Comparison of ENCODE assay signal across 10 cellular contexts in genomic region chr11:4071828-4072421, GRCh38. TPM values are rescaled to one million over a fixed set of nuclear protein-coding genes. Genes with fewer than 3 reads are reported as not detected.
DNase-seq lines count a peak whose midpoint lies in the region; ATAC-seq, FAIRE-seq and TF ChIP-seq lines count a peak whose summit lies in the region.
"Had no signal": no experiment of that assay in that cellular context is flagged by ENCODE, and none has a peak within 500 bp of the region (broad histone marks: within the 10 kb centered on the region; RNA-seq: fewer than 3 reads in every experiment).

No MANE protein-coding gene starts in this region.

- H3K9ac ChIP-seq in Loucy (ENCODE audit: low read depth, low read length, poor library complexity, severe bottlenecking) (peak overlapping the region; percentile 6), GM12878 (ENCODE audit: control insufficient read depth, insufficient read depth, low read length) (no peak overlapping the region), neural progenitor cell (no peak overlapping the region)
- H3K9ac ChIP-seq: KMS-11 had no signal

- no peak for TF ChIP-seq POLR2A in GM12878 (IDR thresholded peaks at IDR 0.05; ENCODE audit: low read depth, low read length)

- RAD21 ChIA-PET in GM12878 (lab: Charles Lee; ENCODE audit: unreplicated experiment): interaction anchor here (0.8 to 20.6 kb wide), 28 partner anchors 11 to 263 kb away, joined by 3 to 605 read pairs (median 6); partner anchors contain the start of genes PGAP2, RHOG and STIM1

- H3K27ac Mint-ChIP-seq in CD4-positive, alpha-beta T cell: peak overlapping the region; percentile 69
- H3K27ac Mint-ChIP-seq in neural progenitor cell: no peak overlapping the region
- H3K27ac Mint-ChIP-seq in activated CD4-positive, alpha-beta memory T cell treated with anti-CD3 and anti-CD28 coated beads, Interleukin-2, amount 10 ng/mL, durations not matched to agents 7 days and 5 days: no peak overlapping the region

- TF ChIP-seq EP300 in GM12878 (IDR thresholded peaks at IDR 0.05; ENCODE audit: borderline replicate concordance in 1 of 2, control insufficient read depth in 1 of 2, low read depth in 2 of 2, low read length in 2 of 2): no peak

- in situ Hi-C loops in GM12878 (cut with MboI): no loop called here

- DNase-seq in CD4-positive, alpha-beta T cell: no peak
- DNase-seq in GM12878 (ENCODE audit: low read depth, low spot score): no peak
- peak; percentile 58 for DNase-seq in neural progenitor cell (ENCODE audit: low spot score)
- no peak for DNase-seq in NCI-H2196 (lab: John Stamatoyannopoulos, UW; ENCODE audit: unreplicated experiment)
- no peak for DNase-seq in NCI-H2196 treated with DMSO at 0.1 percent for 48 hours (lab: John Stamatoyannopoulos, UW; ENCODE audit: unreplicated experiment)
- no peak for DNase-seq in activated CD4-positive, alpha-beta memory T cell treated with anti-CD3 and anti-CD28 coated beads, Interleukin-2, amount 10 ng/mL, durations not matched to agents 7 days and 5 days

- H3K79me2 ChIP-seq in Loucy (ENCODE audit: insufficient read depth, low read length): no peaks in the 10 kb centered on the region; the same call in 1 of the 2 replicates
- H3K79me2 ChIP-seq in GM12878 (ENCODE audit: control insufficient read depth, insufficient read depth, low read length): no peaks in the 10 kb centered on the region
- no peaks in the 10 kb centered on the region for H3K79me2 ChIP-seq in neural progenitor cell (ENCODE audit: low read depth)

- no peak overlapping the region for H3K27ac ChIP-seq in CD4-positive, alpha-beta T cell (ENCODE audit: low read depth, low read length)
- H3K27ac ChIP-seq in GM12878 (ENCODE audit: control insufficient read depth, insufficient read depth) (no peak overlapping the region), neural progenitor cell (peak overlapping the region; percentile 81)
- H3K27ac ChIP-seq: KMS-11 had no signal

- intact Hi-C loops in CD4-positive, alpha-beta T cell (cut with DNase I, micrococcal nuclease): loop anchor here (1.0 to 10.0 kb wide), 4 partner anchors 130 to 337 kb away; no protein-coding TSS in a partner anchor
- intact Hi-C loops in GM12878 (cut with micrococcal nuclease; ENCODE audit: unreplicated experiment): loop anchor here (1.0 kb wide), 2 partner anchors 223 to 248 kb away; no protein-coding TSS in a partner anchor

- no TSS peak for BruUV-seq in GM12878 (replicated peaks; lab: Mats Ljungman, UMichigan)

- H4K20me1 ChIP-seq in Loucy (ENCODE audit: insufficient read depth, low read length, poor library complexity, severe bottlenecking) (no peaks in the 10 kb centered on the region), GM12878 (ENCODE audit: control insufficient read depth, insufficient read depth) (no peaks in the 10 kb centered on the region), neural progenitor cell (ENCODE audit: low read depth) (no peaks in the 10 kb centered on the region)

- no peaks in the 10 kb centered on the region for H3K27me3 Mint-ChIP-seq in CD4-positive, alpha-beta T cell
- H3K27me3 Mint-ChIP-seq in neural progenitor cell (ENCODE audit: insufficient read depth, low read depth): no peaks in the 10 kb centered on the region
- H3K27me3 Mint-ChIP-seq in activated CD4-positive, alpha-beta memory T cell treated with anti-CD3 and anti-CD28 coated beads, Interleukin-2, amount 10 ng/mL, durations not matched to agents 7 days and 5 days: no peaks in the 10 kb centered on the region

- H3K4me2 ChIP-seq in Loucy (ENCODE audit: low read depth, low read length, poor library complexity, severe bottlenecking) (no peak overlapping the region), GM12878 (ENCODE audit: control insufficient read depth, insufficient read depth) (no peak overlapping the region), neural progenitor cell (peak overlapping the region; percentile 0)
- H3K4me2 ChIP-seq: KMS-11 had no signal

- H3K4me3 Mint-ChIP-seq in CD4-positive, alpha-beta T cell: no peak overlapping the region
- no peak overlapping the region for H3K4me3 Mint-ChIP-seq in neural progenitor cell
- no peak overlapping the region for H3K4me3 Mint-ChIP-seq in activated CD4-positive, alpha-beta memory T cell treated with anti-CD3 and anti-CD28 coated beads, Interleukin-2, amount 10 ng/mL, durations not matched to agents 7 days and 5 days

- POLR2A ChIA-PET in CD4-positive, alpha-beta T cell (lab: Charles Lee): interaction anchor here (0.9 to 5.3 kb wide), 12 partner anchors 17 to 290 kb away, joined by 3 to 76 read pairs (median 8); partner anchors contain the start of genes NUP98, RHOG and STIM1
- POLR2A ChIA-PET in GM12878 (lab: Charles Lee): interaction anchor here (0.5 to 3.7 kb wide), 10 partner anchors 11 to 263 kb away, joined by 3 to 39 read pairs (median 5); partner anchors contain the start of genes PGAP2 and STIM1
- POLR2A ChIA-PET in activated CD4-positive, alpha-beta memory T cell treated with anti-CD3 and anti-CD28 coated beads, Interleukin-2, amount 10 ng/mL, durations not matched to agents 7 days and 5 days (lab: Charles Lee): interaction anchor here (0.6 to 9.3 kb wide), 9 partner anchors 10 to 264 kb away, joined by 3 to 108 read pairs (median 8); partner anchors contain the start of genes PGAP2, RHOG and STIM1

- H3F3A ChIP-seq in Loucy (ENCODE audit: low read depth): no peaks in the 10 kb centered on the region
- peaks cover 21% of the 10 kb centered on the region for H3F3A ChIP-seq in neural progenitor cell (ENCODE audit: low read depth)

- H3K4me3 ChIP-seq in Loucy (ENCODE audit: low read length, poor library complexity, severe bottlenecking) (no peak overlapping the region), GM12878 (no peak overlapping the region), neural progenitor cell (no peak overlapping the region)
- H3K4me3 ChIP-seq: lung had no signal

- peaks cover 87% of the 10 kb centered on the region for H3K4me1 Mint-ChIP-seq in CD4-positive, alpha-beta T cell (ENCODE audit: low read depth)
- peaks cover 3% of the 10 kb centered on the region for H3K4me1 Mint-ChIP-seq in neural progenitor cell
- peaks cover 34% of the 10 kb centered on the region for H3K4me1 Mint-ChIP-seq in activated CD4-positive, alpha-beta memory T cell treated with anti-CD3 and anti-CD28 coated beads, Interleukin-2, amount 10 ng/mL, durations not matched to agents 7 days and 5 days

- no peaks in the 10 kb centered on the region for H3K9me2 ChIP-seq in Loucy (replicated peaks; ENCODE audit: low read depth, low read length)

- peaks cover 57% of the 10 kb centered on the region for H3K36me3 Mint-ChIP-seq in CD4-positive, alpha-beta T cell (ENCODE audit: low read depth)
- no peaks in the 10 kb centered on the region for H3K36me3 Mint-ChIP-seq in neural progenitor cell
- peaks cover 34% of the 10 kb centered on the region for H3K36me3 Mint-ChIP-seq in activated CD4-positive, alpha-beta memory T cell treated with anti-CD3 and anti-CD28 coated beads, Interleukin-2, amount 10 ng/mL, durations not matched to agents 7 days and 5 days (ENCODE audit: low read depth)

- no peaks in the 10 kb centered on the region for H3K9me3 ChIP-seq in CD4-positive, alpha-beta T cell (ENCODE audit: control insufficient read depth, low read length)
- H3K9me3 ChIP-seq in Loucy (ENCODE audit: insufficient read depth, low read depth, low read length) (no peaks in the 10 kb centered on the region), GM12878 (replicated peaks; ENCODE audit: control insufficient read depth, insufficient read depth, low read length) (no peaks in the 10 kb centered on the region), neural progenitor cell (ENCODE audit: low read depth) (no peaks in the 10 kb centered on the region)

- TF ChIP-seq CTCF in CD4-positive, alpha-beta T cell (IDR thresholded peaks at IDR 0.05): no peak
- TF ChIP-seq CTCF in Loucy (conservative IDR thresholded peaks at IDR 0.05; ENCODE audit: low read length): no peak
- no peak for TF ChIP-seq CTCF in GM12878 (IDR thresholded peaks at IDR 0.05 in 2 of 3, conservative IDR thresholded peaks at IDR 0.05 in 1 of 3; ENCODE audit: control insufficient read depth in 2 of 3, extremely low read depth in 1 of 3, insufficient read depth in 1 of 3, low read depth in 3 of 3, low read length in 3 of 3)
- no peak for TF ChIP-seq CTCF in neural progenitor cell (IDR thresholded peaks at IDR 0.05)

- SMC1A ChIA-PET in GM12878 (lab: Charles Lee; ENCODE audit: uncharacterized antibody, unreplicated experiment): interaction anchor here (0.9 to 21.1 kb wide), 38 partner anchors 8 to 291 kb away, joined by 3 to 805 read pairs (median 8); partner anchors contain the start of genes PGAP2, RHOG and STIM1

- no peak for TF ChIP-seq RAD21 in GM12878 (IDR thresholded peaks at IDR 0.05; ENCODE audit: insufficient read depth, low read depth, low read length)

- H3K36me3 ChIP-seq in Loucy (ENCODE audit: insufficient read depth, low read length): peaks cover 37% of the 10 kb centered on the region; the same call in 1 of the 2 replicates
- H3K36me3 ChIP-seq in GM12878 (ENCODE audit: control insufficient read depth in 2 of 2, insufficient read depth in 2 of 2, low read length in 1 of 2): peaks cover 4 to 5% of the 10 kb centered on the region in 2 experiments; a peak in 1 of 4 replicates
- no peaks in the 10 kb centered on the region for H3K36me3 ChIP-seq in neural progenitor cell

- ATAC-seq in CD4-positive, alpha-beta T cell (ENCODE audit: poor library complexity): no peak
- ATAC-seq in GM12878 (peak; percentile 58), GM18498 (IDR thresholded peaks at IDR 0.05; ENCODE audit: unreplicated experiment) (no peak)

- H3K27me3 ChIP-seq in CD4-positive, alpha-beta T cell (ENCODE audit: control insufficient read depth, insufficient read depth, low read length): no peaks in the 10 kb centered on the region
- H3K27me3 ChIP-seq in Loucy (ENCODE audit: insufficient read depth, low read length, poor library complexity, severe bottlenecking): no peaks in the 10 kb centered on the region
- H3K27me3 ChIP-seq in GM12878 (replicated peaks in 1 of 2; ENCODE audit: control insufficient read depth in 2 of 2, insufficient read depth in 2 of 2, low read length in 1 of 2): no peaks in the 10 kb centered on the region
- H3K27me3 ChIP-seq in neural progenitor cell: no peaks in the 10 kb centered on the region

- peaks cover 34% of the 10 kb centered on the region for H3K4me1 ChIP-seq in Loucy (ENCODE audit: insufficient read depth, low read length, poor library complexity, severe bottlenecking)
- peaks cover 4% of the 10 kb centered on the region; the same call in 1 of the 2 replicates for H3K4me1 ChIP-seq in GM12878 (ENCODE audit: control insufficient read depth, insufficient read depth, low read length)
- H3K4me1 ChIP-seq in neural progenitor cell: peaks cover 18% of the 10 kb centered on the region

- no peak overlapping the region for H2AFZ ChIP-seq in Loucy (ENCODE audit: low read length)
- no peak overlapping the region for H2AFZ ChIP-seq in GM12878 (ENCODE audit: control insufficient read depth, low read depth, low read length)
- peak overlapping the region; percentile 65 for H2AFZ ChIP-seq in neural progenitor cell (replicated peaks)

- FAIRE-seq in GM12878 (lab: Jason Lieb, UNC): no peak

- H3K9me3 Mint-ChIP-seq in CD4-positive, alpha-beta T cell: no peaks in the 10 kb centered on the region
- H3K9me3 Mint-ChIP-seq in neural progenitor cell: no peaks in the 10 kb centered on the region
- H3K9me3 Mint-ChIP-seq in activated CD4-positive, alpha-beta memory T cell treated with anti-CD3 and anti-CD28 coated beads, Interleukin-2, amount 10 ng/mL, durations not matched to agents 7 days and 5 days: no peaks in the 10 kb centered on the region

- CTCF ChIA-PET in CD4-positive, alpha-beta T cell (lab: Charles Lee): interaction anchor here (0.7 to 4.6 kb wide), 25 partner anchors 8 to 290 kb away, joined by 3 to 52 read pairs (median 6); partner anchors contain the start of genes PGAP2 and STIM1
- CTCF ChIA-PET in GM12878 (lab: Yijun Ruan, JAX): interaction anchor here (0.6 to 13.4 kb wide), 48 partner anchors 8 to 458 kb away, joined by 3 to 979 read pairs (median 8); partner anchors contain the start of genes PGAP2, RHOG and STIM1
- CTCF ChIA-PET in activated CD4-positive, alpha-beta memory T cell treated with anti-CD3 and anti-CD28 coated beads, Interleukin-2, amount 10 ng/mL, durations not matched to agents 7 days and 5 days (lab: Charles Lee): interaction anchor here (0.6 to 13.4 kb wide), 50 partner anchors 8 to 332 kb away, joined by 3 to 554 read pairs (median 7); partner anchors contain the start of genes PGAP2, RHOG, RRM1 and STIM1

RNA-seq across cellular contexts. Expression of gene RRM1, which starts 22.7 kb away (rescaled TPM):
- total RNA-seq in CD4-positive, alpha-beta T cell: 10 to 100 TPM; 64.7 to 73.1 TPM
- 73.9 and 79.2 TPM in 2 replicates for total RNA-seq in GM12878 (2013; cell fraction: nucleolus; rRNA removed)
- total RNA-seq in GM12878 (2014; rRNA removed) (119 and 133 TPM in 2 replicates), GM12878 (2014; rRNA removed; fragmentation: Illumina TruSeq; extraction: Trizol) (147 and 154 TPM in 2 replicates), GM12878 (2021) (140 and 141 TPM in 2 replicates), neural progenitor cell (ENCODE audit: low replicate concordance) (192 and 264 TPM in 2 replicates)
- polyA plus RNA-seq in GM12878 (2011; ENCODE audit: low read depth): 82.7 TPM
- polyA plus RNA-seq in GM12878 (2011; rRNA removed) (120 and 130 TPM in 2 replicates), GM12878 (2014; fragmentation: Illumina TruSeq; extraction: Trizol) (156 and 181 TPM in 2 replicates), GM12878 (2014; fragmentation: Nextera tagmentation; extraction: Ambion mirVana) (100 to 1,000 TPM; 121 to 177 TPM), GM12878 (2014; rRNA removed) (76.0 and 94.0 TPM in 2 replicates), GM12878 (2016; fragmentation: Nextera tagmentation; extraction: Ambion mirVana) (100 to 1,000 TPM; 238 to 255 TPM)
- 106 and 112 TPM in 2 replicates for polyA plus RNA-seq in GM12878 (2011; cell fraction: cytosol; rRNA removed)
- polyA plus RNA-seq in GM12878 (2011; cell fraction: nucleus; rRNA removed): 73.0 and 95.3 TPM in 2 replicates
- polyA plus RNA-seq in GM12878 (2012): 78.7 and 85.6 TPM in 2 replicates
- polyA minus RNA-seq in GM12878 (2011; rRNA and poly(A)+ RNA removed): 200 and 298 TPM in 2 replicates
- 64.8 and 71.4 TPM in 2 replicates for polyA minus RNA-seq in GM12878 (2011; cell fraction: cytosol; rRNA and poly(A)+ RNA removed)
- polyA minus RNA-seq in GM12878 (2011; cell fraction: nucleus; rRNA and poly(A)+ RNA removed): 31.4 and 47.4 TPM in 2 replicates
- total RNA-seq in activated CD4-positive, alpha-beta memory T cell treated with anti-CD3 and anti-CD28 coated beads, Interleukin-2, amount 10 ng/mL, durations not matched to agents 7 days and 5 days: 100 to 1,000 TPM; 156 to 161 TPM
